In genomic region chr7:7044806-7045205, GRCh38 we compare ENCODE assay signal across 35 cellular contexts.
"Had no signal": no experiment of that assay in that cellular context is flagged by ENCODE, and none has a peak within 500 bp of the region (broad histone marks: within the 10 kb centered on the region; RNA-seq: fewer than 3 reads in every experiment).

No MANE protein-coding gene starts in this region.

- H3K27me3 ChIP-seq: MG63 had no signal

- H3K4me3 ChIP-seq: MG63 had no signal

- H3K36me3 ChIP-seq: MG63 had no signal

- DNase-seq: Kasumi-1, MG63, MM.1S, MV-4-11, NCI-H1048, NCI-H1092, NCI-H1092 treated with DMSO at 0.1 percent for 48 hours, NCI-H1105, NCI-H1105 treated with DMSO at 0.1 percent for 48 hours, NCI-H1417, NCI-H1417 treated with DMSO at 0.1 percent for 48 hours, NCI-H1436, NCI-H1436 treated with DMSO at 0.1 percent for 48 hours, NCI-H146, NCI-H1694, NCI-H1694 treated with DMSO at 0.1 percent for 48 hours, NCI-H187, NCI-H187 treated with DMSO at 0.1 percent for 48 hours, NCI-H1930, NCI-H2029, NCI-H2029 treated with DMSO at 0.1 percent for 48 hours, NCI-H2081, NCI-H2081 treated with DMSO at 0.1 percent for 48 hours, NCI-H2107, NCI-H2171, NCI-H2171 treated with DMSO at 0.1 percent for 48 hours, NCI-H2227 treated with DMSO at 0.1 percent for 48 hours, NCI-H226, NCI-H345, NCI-H446, NCI-H446 treated with DMSO at 0.1 percent for 48 hours, NCI-H510A, NCI-H510A treated with DMSO at 0.1 percent for 48 hours, NCI-H524, NCI-H524 treated with DMSO at 0.1 percent for 48 hours had no signal

- H3K9me3 ChIP-seq: MG63 had no signal
